ENCODE assay signal across 13 cellular contexts in genomic region chr7:18873674-18874341, GRCh38.
DNase-seq lines count a peak whose midpoint lies in the region; ATAC-seq, FAIRE-seq and TF ChIP-seq lines count a peak whose summit lies in the region.
"Had no signal": no experiment of that assay in that cellular context is flagged by ENCODE, and none has a peak within 500 bp of the region (broad histone marks: within the 10 kb centered on the region; RNA-seq: fewer than 3 reads in every experiment).

No MANE protein-coding gene starts in this region.

- H3K9ac ChIP-seq in kidney (ENCODE audit: low read length in 2 of 2) = no peak overlapping the region
- H3K9ac ChIP-seq: parathyroid adenoma had no signal

- peaks cover 0 to 3% (median 0%) of the 10 kb centered on the region in 5 donors for H3K36me3 Mint-ChIP-seq in naive thymus-derived CD4-positive, alpha-beta T cell
- H3K36me3 Mint-ChIP-seq: activated naive CD4-positive, alpha-beta T cell treated with anti-CD3 and anti-CD28 coated beads, Interleukin-2, amount 50 U/mL, for 72 hours had no signal

- H3K9me3 ChIP-seq in kidney (ENCODE audit: control insufficient read depth in 1 of 2, low read length in 2 of 2) = no peaks in the 10 kb centered on the region
- H3K9me3 ChIP-seq in upper lobe of right lung = no peaks in the 10 kb centered on the region
- no peaks in the 10 kb centered on the region for H3K9me3 ChIP-seq in naive thymus-derived CD4-positive, alpha-beta T cell (ENCODE audit: control insufficient read depth in 2 of 3, low read length in 3 of 3)

- H3K27me3 ChIP-seq in BJ (ENCODE audit: control insufficient read depth, insufficient read depth, low read length) (no peaks in the 10 kb centered on the region), upper lobe of right lung (no peaks in the 10 kb centered on the region)
- no peaks in the 10 kb centered on the region for H3K27me3 ChIP-seq in naive thymus-derived CD4-positive, alpha-beta T cell (ENCODE audit: control insufficient read depth in 2 of 2, insufficient read depth in 2 of 2, low read length in 2 of 2)

- no peak overlapping the region for H3K4me3 ChIP-seq in BJ (ENCODE audit: low read depth, low read length)
- H3K4me3 ChIP-seq in astrocyte of the spinal cord (ENCODE audit: low read depth, low read length) = no peak overlapping the region
- H3K4me3 ChIP-seq in kidney (ENCODE audit: low read length in 2 of 2) = no peak overlapping the region
- no peak overlapping the region for H3K4me3 ChIP-seq in upper lobe of right lung
- no peak overlapping the region for H3K4me3 ChIP-seq in naive thymus-derived CD4-positive, alpha-beta T cell (ENCODE audit: low read length)

- H3K9me3 Mint-ChIP-seq in naive thymus-derived CD4-positive, alpha-beta T cell = peaks cover 0 to 13% (median 1%) of the 10 kb centered on the region in 11 donors

- H3K36me3 ChIP-seq in BJ (ENCODE audit: control insufficient read depth, insufficient read depth, low read length) = no peaks in the 10 kb centered on the region
- no peaks in the 10 kb centered on the region for H3K36me3 ChIP-seq in kidney (ENCODE audit: control insufficient read depth in 1 of 2, insufficient read depth in 2 of 2, low read length in 2 of 2)
- H3K36me3 ChIP-seq in upper lobe of right lung = no peaks in the 10 kb centered on the region
- no peaks in the 10 kb centered on the region for H3K36me3 ChIP-seq in naive thymus-derived CD4-positive, alpha-beta T cell (ENCODE audit: control insufficient read depth in 2 of 3, insufficient read depth in 3 of 3, low read length in 3 of 3)

- POLR2A ChIA-PET in BJ (lab: Charles Lee) = no interaction called here
- POLR2A ChIA-PET in naive thymus-derived CD4-positive, alpha-beta T cell (lab: Charles Lee) = no interaction called here

- TF ChIP-seq CTCF in BJ (IDR thresholded peaks at IDR 0.05; ENCODE audit: insufficient read depth, low read depth, low read length) = peak; percentile 68
- peak; percentile 60 for TF ChIP-seq CTCF in astrocyte of the spinal cord (IDR thresholded peaks at IDR 0.05; ENCODE audit: low read depth, low read length)
- TF ChIP-seq CTCF in kidney (IDR thresholded peaks at IDR 0.05; ENCODE audit: borderline replicate concordance, extremely low read depth, insufficient read depth) = no peak
- TF ChIP-seq CTCF in upper lobe of right lung (IDR thresholded peaks at IDR 0.05) = no peak

- no peak overlapping the region for H3K4me3 Mint-ChIP-seq in naive thymus-derived CD4-positive, alpha-beta T cell

- no peaks in the 10 kb centered on the region for H3K27me3 Mint-ChIP-seq in naive thymus-derived CD4-positive, alpha-beta T cell

- DNase-seq in BJ (ENCODE audit: low read depth) (peak; percentile 13), HT-29 (ENCODE audit: low spot score) (peak; percentile 5), astrocyte of the spinal cord (ENCODE audit: low read depth, low spot score) (peak; percentile 49), left kidney (ENCODE audit: low read depth, low spot score) (peak; percentile 16), kidney (no peak), upper lobe of right lung (no peak)
- no peak for DNase-seq in naive thymus-derived CD4-positive, alpha-beta T cell
- DNase-seq: effector memory CD4-positive, alpha-beta T cell; left cardiac atrium; NCI-H1930 had no signal

- FAIRE-seq in kidney (lab: Jason Lieb, UNC) = no peak

- no peaks in the 10 kb centered on the region for H3K4me1 Mint-ChIP-seq in naive thymus-derived CD4-positive, alpha-beta T cell

- H3K4me1 ChIP-seq in kidney (ENCODE audit: control insufficient read depth in 1 of 2, insufficient read depth in 1 of 2, low read depth in 1 of 2, low read length in 2 of 2) = no peaks in the 10 kb centered on the region
- H3K4me1 ChIP-seq in upper lobe of right lung = no peaks in the 10 kb centered on the region
- H3K4me1 ChIP-seq in naive thymus-derived CD4-positive, alpha-beta T cell (ENCODE audit: control insufficient read depth in 2 of 2, insufficient read depth in 2 of 2, low read length in 2 of 2) = no peaks in the 10 kb centered on the region
- H3K4me1 ChIP-seq: parathyroid adenoma had no signal

- no peak overlapping the region for H3K27ac Mint-ChIP-seq in naive thymus-derived CD4-positive, alpha-beta T cell
- H3K27ac Mint-ChIP-seq: activated naive CD4-positive, alpha-beta T cell treated with anti-CD3 and anti-CD28 coated beads, Interleukin-2, amount 50 U/mL, for 72 hours had no signal

- CTCF ChIA-PET in BJ (lab: Yijun Ruan, JAX) = interaction anchor here (0.9 to 1.0 kb wide), 2 partner anchors 14 to 228 kb away, joined by 3 read pairs; no protein-coding TSS in a partner anchor
- CTCF ChIA-PET in naive thymus-derived CD4-positive, alpha-beta T cell (lab: Charles Lee) = no interaction called here

- intact Hi-C loops in kidney (cut with DNase I) (no loop called here), upper lobe of right lung (cut with DNase I) (no loop called here)
- intact Hi-C loops in naive thymus-derived CD4-positive, alpha-beta T cell (cut with micrococcal nuclease) = no loop called here

- in situ Hi-C loops in astrocyte of the spinal cord (cut with HindIII; ENCODE audit: low sequenced_read_pairs) = no loop called here

- ATAC-seq in upper lobe of right lung = no peak
- ATAC-seq in naive thymus-derived CD4-positive, alpha-beta T cell = no peak
- ATAC-seq in HG02840 (IDR thresholded peaks at IDR 0.05; ENCODE audit: low FRiP score, unreplicated experiment) = no peak
- ATAC-seq: activated naive CD4-positive, alpha-beta T cell treated with anti-CD3 and anti-CD28 coated beads, Interleukin-2, amount 50 U/mL, for 72 hours; left cardiac atrium had no signal

- no peak overlapping the region for H3K27ac ChIP-seq in kidney (ENCODE audit: low read depth in 2 of 2, low read length in 2 of 2)
- no peak overlapping the region for H3K27ac ChIP-seq in upper lobe of right lung
- H3K27ac ChIP-seq in naive thymus-derived CD4-positive, alpha-beta T cell (ENCODE audit: low read depth, low read length) = no peak overlapping the region
- H3K27ac ChIP-seq: parathyroid adenoma had no signal

Comparison
In these comparisons a context has a peak if more than half of its experiments do, and no peak if none do; other contexts are left out.
1. DNase-seq: peak in BJ (single experiment), HT-29 (single experiment), astrocyte of the spinal cord (single experiment) and left kidney (single experiment); none in kidney (single experiment), upper lobe of right lung (single experiment) and naive thymus-derived CD4-positive, alpha-beta T cell (0 of 9).
2. CTCF ChIP-seq: peak in BJ (single experiment) and astrocyte of the spinal cord (single experiment); none in kidney (single experiment) and upper lobe of right lung (single experiment).